In genomic region chr7:130430841-130431713, GRCh38 we compare ENCODE assay signal across 12 cellular contexts. TPM values are rescaled to one million over a fixed set of nuclear protein-coding genes. Genes with fewer than 3 reads are reported as not detected.
A peak's percentile ranks its signal among the peaks of the same experiment; 100 is the strongest.
DNase-seq lines count a peak whose midpoint lies in the region; TF ChIP-seq lines count a peak whose summit lies in the region.
"Had no signal": no experiment of that assay in that cellular context is flagged by ENCODE, and none has a peak within 500 bp of the region (broad histone marks: within the 10 kb centered on the region; RNA-seq: fewer than 3 reads in every experiment).

No MANE protein-coding gene starts in this region.

- intact Hi-C loops in activated T-helper 1 cell treated with anti-CD3 and anti-CD28 coated beads, Interleukin-12 subunit alpha, Interleukin-12 subunit beta, Interleukin-2, Interleukin-4 antibody, amounts not matched to agents 30 ng/mL and 10 ng/mL and 1 ng/mL, durations not matched to agents 14 hours and 24 hours and 36 hours (cut with micrococcal nuclease) = no loop called here

- peaks cover 13% of the 10 kb centered on the region for H3K4me1 Mint-ChIP-seq in activated T-helper 1 cell treated with anti-CD3 and anti-CD28 coated beads, Interleukin-12 subunit alpha, Interleukin-12 subunit beta, Interleukin-2, Interleukin-4 antibody, amounts not matched to agents 30 ng/mL and 10 ng/mL and 1 ng/mL, durations not matched to agents 14 hours and 24 hours and 36 hours (ENCODE audit: low read depth)

- H3K9me3 ChIP-seq in adipocyte (ENCODE audit: control insufficient read depth, low read length) (no peaks in the 10 kb centered on the region), iPS-20b (ENCODE audit: insufficient read depth, low read depth, low read length) (no peaks in the 10 kb centered on the region), BE2C (no peaks in the 10 kb centered on the region)

- no peaks in the 10 kb centered on the region for H3K36me3 Mint-ChIP-seq in activated T-helper 1 cell treated with anti-CD3 and anti-CD28 coated beads, Interleukin-12 subunit alpha, Interleukin-12 subunit beta, Interleukin-2, Interleukin-4 antibody, amounts not matched to agents 30 ng/mL and 10 ng/mL and 1 ng/mL, durations not matched to agents 14 hours and 24 hours and 36 hours (ENCODE audit: low read depth)

- no peaks in the 10 kb centered on the region for H3K9me3 Mint-ChIP-seq in activated T-helper 1 cell treated with anti-CD3 and anti-CD28 coated beads, Interleukin-12 subunit alpha, Interleukin-12 subunit beta, Interleukin-2, Interleukin-4 antibody, amounts not matched to agents 30 ng/mL and 10 ng/mL and 1 ng/mL, durations not matched to agents 14 hours and 24 hours and 36 hours
- H3K9me3 Mint-ChIP-seq: effector memory CD8-positive, alpha-beta T cell had no signal

- H3K9ac ChIP-seq in adipocyte (ENCODE audit: low read length) (peak overlapping the region; percentile 68), iPS-20b (ENCODE audit: low read depth, low read length) (0 out of 2 replicates have a peak overlapping the region, but pooled peaks have one; percentile 6)

- H3K4me1 ChIP-seq in adipocyte (ENCODE audit: control insufficient read depth, insufficient read depth, low read length) (peaks cover 32% of the 10 kb centered on the region), iPS-20b (ENCODE audit: insufficient read depth, low read length) (no peaks in the 10 kb centered on the region), BE2C (no peaks in the 10 kb centered on the region; the same call in 1 of the 2 replicates)

- H3K36me3 ChIP-seq in adipocyte (ENCODE audit: control insufficient read depth, insufficient read depth, low read length, severe bottlenecking) (no peaks in the 10 kb centered on the region), iPS-20b (ENCODE audit: insufficient read depth, low read depth, low read length) (no peaks in the 10 kb centered on the region), BE2C (no peaks in the 10 kb centered on the region)

- no peak overlapping the region for H3K4me3 Mint-ChIP-seq in activated T-helper 1 cell treated with anti-CD3 and anti-CD28 coated beads, Interleukin-12 subunit alpha, Interleukin-12 subunit beta, Interleukin-2, Interleukin-4 antibody, amounts not matched to agents 30 ng/mL and 10 ng/mL and 1 ng/mL, durations not matched to agents 14 hours and 24 hours and 36 hours
- H3K4me3 Mint-ChIP-seq: effector memory CD8-positive, alpha-beta T cell had no signal

- H3K4me3 ChIP-seq in adipocyte (ENCODE audit: low read length) (peak overlapping the region; percentile 72), iPS-20b (ENCODE audit: low read length) (no peak overlapping the region), BE2C (ENCODE audit: low read depth, low read length) (no peak overlapping the region)

- peak; percentile 73 for DNase-seq in NCI-H2107 treated with DMSO at 0.1 percent for 48 hours (lab: John Stamatoyannopoulos, UW; ENCODE audit: unreplicated experiment)
- no peak for DNase-seq in NCI-H2107 (lab: John Stamatoyannopoulos, UW)
- DNase-seq in adipocyte (ENCODE audit: low read depth) = peak; percentile 79
- DNase-seq in BE2C = no peak
- no peak for DNase-seq in SW 1271 (lab: John Stamatoyannopoulos, UW)
- DNase-seq in COLO668 (lab: John Stamatoyannopoulos, UW; ENCODE audit: unreplicated experiment) = no peak
- no peak for DNase-seq in activated T-helper 1 cell treated with anti-CD3 and anti-CD28 coated beads, Interleukin-12 subunit alpha, Interleukin-12 subunit beta, Interleukin-2, Interleukin-4 antibody, amounts not matched to agents 30 ng/mL and 10 ng/mL and 1 ng/mL, durations not matched to agents 14 hours and 24 hours and 36 hours (ENCODE audit: low spot score)
- DNase-seq: activated CD8-positive, alpha-beta memory T cell treated with anti-CD3 and anti-CD28 coated beads, Interleukin-2, amount 50 U/mL, for 48 hours; AML-193; effector memory CD8-positive, alpha-beta T cell; PC-3 had no signal

- H3K27me3 ChIP-seq in adipocyte (replicated peaks; ENCODE audit: control insufficient read depth, insufficient read depth, low read length) = no peaks in the 10 kb centered on the region
- H3K27me3 ChIP-seq in iPS-20b (ENCODE audit: insufficient read depth, low read length) = no peaks in the 10 kb centered on the region
- H3K27me3 ChIP-seq in BE2C = no peaks in the 10 kb centered on the region

- no peaks in the 10 kb centered on the region for H3K27me3 Mint-ChIP-seq in activated T-helper 1 cell treated with anti-CD3 and anti-CD28 coated beads, Interleukin-12 subunit alpha, Interleukin-12 subunit beta, Interleukin-2, Interleukin-4 antibody, amounts not matched to agents 30 ng/mL and 10 ng/mL and 1 ng/mL, durations not matched to agents 14 hours and 24 hours and 36 hours (ENCODE audit: insufficient read depth)
- H3K27me3 Mint-ChIP-seq: effector memory CD8-positive, alpha-beta T cell had no signal

- H3K27ac ChIP-seq in iPS-20b (ENCODE audit: low read length) = no peak overlapping the region

- TF ChIP-seq CTCF in BE2C (IDR thresholded peaks at IDR 0.05; ENCODE audit: low read depth, low read length) = no peak

- H3K27ac Mint-ChIP-seq in activated T-helper 1 cell treated with anti-CD3 and anti-CD28 coated beads, Interleukin-12 subunit alpha, Interleukin-12 subunit beta, Interleukin-2, Interleukin-4 antibody, amounts not matched to agents 30 ng/mL and 10 ng/mL and 1 ng/mL, durations not matched to agents 14 hours and 24 hours and 36 hours = no peak overlapping the region
- H3K27ac Mint-ChIP-seq: effector memory CD8-positive, alpha-beta T cell had no signal

RNA-seq across cellular contexts. Expression of gene CEP41, which starts 9.7 kb away (rescaled TPM):
- 23.2 TPM for polyA plus RNA-seq in BE2C (2012; ENCODE audit: insufficient read depth, insufficient read length, low read depth)
- 17.1 and 17.8 TPM in 2 replicates for total RNA-seq in activated T-helper 1 cell treated with anti-CD3 and anti-CD28 coated beads, Interleukin-12 subunit alpha, Interleukin-12 subunit beta, Interleukin-2, Interleukin-4 antibody, amounts not matched to agents 30 ng/mL and 10 ng/mL and 1 ng/mL, durations not matched to agents 14 hours and 24 hours and 36 hours

RNA-seq across cellular contexts. Expression of gene CPA1, which starts 50.8 kb away (rescaled TPM):
- 0.68 TPM for polyA plus RNA-seq in BE2C (2012; ENCODE audit: insufficient read depth, insufficient read length, low read depth)
- not detected in 2 replicates for total RNA-seq in activated T-helper 1 cell treated with anti-CD3 and anti-CD28 coated beads, Interleukin-12 subunit alpha, Interleukin-12 subunit beta, Interleukin-2, Interleukin-4 antibody, amounts not matched to agents 30 ng/mL and 10 ng/mL and 1 ng/mL, durations not matched to agents 14 hours and 24 hours and 36 hours
- total RNA-seq: PC-3 had no signal

Comparison
In these comparisons a context has a peak if more than half of its experiments do, and no peak if none do; other contexts are left out.
1. DNase-seq: peak in NCI-H2107 treated with DMSO at 0.1 percent for 48 hours (single experiment) and adipocyte (single experiment); none in NCI-H2107 (single experiment), BE2C (single experiment), SW 1271 (0 of 2), COLO668 (single experiment) and activated T-helper 1 cell treated with anti-CD3 and anti-CD28 coated beads, Interleukin-12 subunit alpha, Interleukin-12 subunit beta, Interleukin-2, Interleukin-4 antibody, amounts not matched to agents 30 ng/mL and 10 ng/mL and 1 ng/mL, durations not matched to agents 14 hours and 24 hours and 36 hours (single experiment).